ENCODE assay signal across 9 cellular contexts in genomic region chr6:150142657-150143501, GRCh38. TPM values are rescaled to one million over a fixed set of nuclear protein-coding genes. Genes with fewer than 3 reads are reported as not detected.
DNase-seq lines count a peak whose midpoint lies in the region; ATAC-seq, FAIRE-seq and TF ChIP-seq lines count a peak whose summit lies in the region.
"Had no signal": no experiment of that assay in that cellular context is flagged by ENCODE, and none has a peak within 500 bp of the region (broad histone marks: within the 10 kb centered on the region; RNA-seq: fewer than 3 reads in every experiment).

TSS of gene PPP1R14C (plus strand) at chr6:150143044. CDS start at chr6:150143193, 149 bp downstream.

- H3K4me1 ChIP-seq in GM12878 (ENCODE audit: control insufficient read depth, insufficient read depth, low read length) (peaks cover 3% of the 10 kb centered on the region; the same call in 1 of the 2 replicates), small intestine (ENCODE audit: control insufficient read depth in 2 of 2, insufficient read depth in 1 of 2, low read depth in 1 of 2, low read length in 1 of 2) (peaks cover 0 to 3% of the 10 kb centered on the region in 2 donors)

- TF ChIP-seq POLR2A in GM12878 (IDR thresholded peaks at IDR 0.05; ENCODE audit: low read depth, low read length), result no peak

- FAIRE-seq in GM12878 (lab: Jason Lieb, UNC) (no peak), small intestine (lab: Jason Lieb, UNC) (no peak)
- FAIRE-seq: A204.1 had no signal

- in situ Hi-C loops in GM12878 (cut with MboI), result no loop called here

- 9% methylated on average over 64 of the region's 103 CpGs for WGBS in GM12878 (ENCODE audit: insufficient coverage, insufficient replicate concordance, low lambda C conversion rate, missing lambda C conversion rate)
- 0 to 1% (median 1%) methylated on average over 78 to 103 of the region's 103 CpGs for WGBS in small intestine, 3 donors

- no peak for TF ChIP-seq EP300 in GM12878 (IDR thresholded peaks at IDR 0.05; ENCODE audit: borderline replicate concordance in 1 of 2, control insufficient read depth in 1 of 2, low read depth in 2 of 2, low read length in 2 of 2)

- H3K9me3 ChIP-seq in GM12878 (replicated peaks; ENCODE audit: control insufficient read depth, insufficient read depth, low read length), result no peaks in the 10 kb centered on the region; the same call in 2 of the 3 replicates
- no peaks in the 10 kb centered on the region for H3K9me3 ChIP-seq in small intestine (ENCODE audit: control insufficient read depth, low read depth)

- H3K36me3 ChIP-seq in GM12878 (ENCODE audit: control insufficient read depth in 2 of 2, insufficient read depth in 2 of 2, low read length in 1 of 2) (no peaks in the 10 kb centered on the region), small intestine (ENCODE audit: control insufficient read depth in 2 of 2, insufficient read depth in 2 of 2, low read length in 2 of 2) (no peaks in the 10 kb centered on the region)

- peak; percentile 38 for DNase-seq in NCI-H2029 (lab: John Stamatoyannopoulos, UW)
- DNase-seq in NCI-H2029 treated with DMSO at 0.1 percent for 48 hours (lab: John Stamatoyannopoulos, UW), result no peak
- DNase-seq in NCI-H510A (lab: John Stamatoyannopoulos, UW), result peak; percentile 44
- no peak for DNase-seq in GM12878 (ENCODE audit: low read depth, low spot score)
- DNase-seq in iPS-NIHi11 (ENCODE audit: low spot score), result peak; percentile 87
- peak; percentile 50 for DNase-seq in small intestine
- no peak for DNase-seq in DMS153 treated with DMSO at 0.1 percent for 48 hours (lab: John Stamatoyannopoulos, UW; ENCODE audit: unreplicated experiment)

- no peak within 1 kb of the TSS for H3K9ac ChIP-seq in GM12878 (ENCODE audit: control insufficient read depth, insufficient read depth, low read length)

- peaks cover 3 to 20% of the 10 kb centered on the region in 2 experiments for H3K27me3 ChIP-seq in GM12878 (replicated peaks in 1 of 2; ENCODE audit: control insufficient read depth in 2 of 2, insufficient read depth in 2 of 2, low read length in 1 of 2)
- H3K27me3 ChIP-seq in small intestine (ENCODE audit: control insufficient read depth in 2 of 2, insufficient read depth in 2 of 2, low read length in 2 of 2), result peaks cover 4 to 14% of the 10 kb centered on the region in 2 donors

- no peak for TF ChIP-seq CTCF in GM12878 (IDR thresholded peaks at IDR 0.05 in 2 of 3, conservative IDR thresholded peaks at IDR 0.05 in 1 of 3; ENCODE audit: control insufficient read depth in 2 of 3, extremely low read depth in 1 of 3, insufficient read depth in 1 of 3, low read depth in 3 of 3, low read length in 3 of 3)

- TF ChIP-seq RAD21 in GM12878 (IDR thresholded peaks at IDR 0.05; ENCODE audit: insufficient read depth, low read depth, low read length), result no peak

- no peaks in the 10 kb centered on the region for H4K20me1 ChIP-seq in GM12878 (ENCODE audit: control insufficient read depth, insufficient read depth)

- H3K79me2 ChIP-seq in GM12878 (ENCODE audit: control insufficient read depth, insufficient read depth, low read length), result no peaks in the 10 kb centered on the region

- SMC1A ChIA-PET in GM12878 (lab: Charles Lee; ENCODE audit: uncharacterized antibody, unreplicated experiment), result no interaction called here

- no peak within 1 kb of the TSS for H3K4me2 ChIP-seq in GM12878 (ENCODE audit: control insufficient read depth, insufficient read depth)

- ATAC-seq in GM12878 (peak; percentile 50), GM21447 (IDR thresholded peaks at IDR 0.05; ENCODE audit: unreplicated experiment) (no peak)

- H3K27ac ChIP-seq in GM12878 (ENCODE audit: control insufficient read depth, insufficient read depth) (no peak within 1 kb of the TSS), small intestine (ENCODE audit: low read depth in 1 of 2, low read length in 1 of 2) (peak within 1 kb of the TSS in 1 of 2 donors; percentile 27)

- RAD21 ChIA-PET in GM12878 (lab: Charles Lee; ENCODE audit: unreplicated experiment), result no interaction called here

- H3K4me3 ChIP-seq in GM12878 (no peak within 1 kb of the TSS), small intestine (ENCODE audit: low read depth in 1 of 2, low read length in 2 of 2) (peak within 1 kb of the TSS; percentile 57 to 76)

- POLR2A ChIA-PET in GM12878 (lab: Charles Lee), result no interaction called here

- intact Hi-C loops in GM12878 (cut with micrococcal nuclease; ENCODE audit: unreplicated experiment), result loop anchor here (5.0 kb wide), 1 partner anchor 61 kb away; no protein-coding TSS in a partner anchor

- BruUV-seq in GM12878 (replicated peaks; lab: Mats Ljungman, UMichigan), result no TSS peak

- no peak within 1 kb of the TSS for H2AFZ ChIP-seq in GM12878 (ENCODE audit: control insufficient read depth, low read depth, low read length)

- CTCF ChIA-PET in GM12878 (lab: Yijun Ruan, JAX), result no interaction called here

TF ChIP-seq in GM12878, 131 proteins besides CTCF, POLR2A, EP300 and RAD21:
- no peak for TF ChIP-seq ZNF622 (IDR thresholded peaks at IDR 0.05)
- TF ChIP-seq HDGF (IDR thresholded peaks at IDR 0.05), result no peak
- TF ChIP-seq FOXM1 (IDR thresholded peaks at IDR 0.05; ENCODE audit: low read depth, low read length), result no peak
- TF ChIP-seq SUZ12 (IDR thresholded peaks at IDR 0.05; ENCODE audit: unreplicated experiment), result peak; percentile 87
- no peak for TF ChIP-seq SIX5 (IDR thresholded peaks at IDR 0.05; ENCODE audit: low read depth, low read length, severe bottlenecking)
- TF ChIP-seq NFXL1 (IDR thresholded peaks at IDR 0.05; ENCODE audit: borderline replicate concordance), result peak; percentile 47; the same call in 1 of the 2 replicates
- TF ChIP-seq HDAC2 (IDR thresholded peaks at IDR 0.05), result no peak
TF ChIP-seq in GM12878: peak in this region for 2.

RNA-seq across cellular contexts. Expression of gene PPP1R14C, which starts in this region (rescaled TPM):
- not detected in 2 replicates for total RNA-seq in GM12878 (2013; cell fraction: nucleolus; rRNA removed)
- total RNA-seq in GM12878 (2014; rRNA removed) (0.11 TPM in 1 of 2 replicates, not detected in the other), GM12878 (2014; rRNA removed; fragmentation: Illumina TruSeq; extraction: Trizol) (not detected in 2 replicates), GM12878 (2021) (0.08 TPM in 1 of 2 replicates, not detected in the other)
- polyA plus RNA-seq in GM12878 (2011; ENCODE audit: low read depth), result not detected
- polyA plus RNA-seq in GM12878 (2011; rRNA removed) (0.06 TPM in 1 of 2 replicates, not detected in the other), GM12878 (2014; fragmentation: Illumina TruSeq; extraction: Trizol) (0.07 TPM in 1 of 2 replicates, not detected in the other), GM12878 (2014; fragmentation: Nextera tagmentation; extraction: Ambion mirVana) (under 1 TPM; 0.09 to 0.16 TPM), GM12878 (2014; rRNA removed) (0.05 and 0.09 TPM in 2 replicates), GM12878 (2016; fragmentation: Nextera tagmentation; extraction: Ambion mirVana) (1 to 10 TPM in 1 of 2 experiments, under 1 TPM in 1; 0.42 to 1.6 TPM), small intestine (10 to 100 TPM; 10.7 to 14.3 (median 12.2) TPM)
- polyA plus RNA-seq in GM12878 (2011; cell fraction: cytosol; rRNA removed), result not detected in 2 replicates
- not detected in 2 replicates for polyA plus RNA-seq in GM12878 (2011; cell fraction: nucleus; rRNA removed)
- polyA plus RNA-seq in GM12878 (2012), result not detected in 2 replicates
- polyA minus RNA-seq in GM12878 (2011; rRNA and poly(A)+ RNA removed), result not detected in 2 replicates
- not detected in 2 replicates for polyA minus RNA-seq in GM12878 (2011; cell fraction: cytosol; rRNA and poly(A)+ RNA removed)
- not detected in 2 replicates for polyA minus RNA-seq in GM12878 (2011; cell fraction: nucleus; rRNA and poly(A)+ RNA removed)

Comparison
In these comparisons a context has a peak if more than half of its experiments do, and no peak if none do; other contexts are left out.
1. RNA of gene PPP1R14C (polyA plus RNA-seq): 10.7 to 14.3 TPM in small intestine; 0.05 to 1.6 TPM in GM12878; every median in the first group is over 4 times any median in the second.
2. DNase-seq: peak in NCI-H2029 (single experiment), NCI-H510A (single experiment), iPS-NIHi11 (single experiment) and small intestine (single experiment); none in NCI-H2029 treated with DMSO at 0.1 percent for 48 hours (single experiment), GM12878 (single experiment) and DMS153 treated with DMSO at 0.1 percent for 48 hours (single experiment).